1 cellular context compared by ENCODE assay signal in genomic region chr21:18499761-18500376, GRCh38.
TF ChIP-seq lines count a peak whose summit lies in the region.

No MANE protein-coding gene starts in this region.

TF ChIP-seq in HCT116, 20 proteins besides CTCF, POLR2A, EP300 and RAD21 (continued from another document):
- TF ChIP-seq, protein P1, sequence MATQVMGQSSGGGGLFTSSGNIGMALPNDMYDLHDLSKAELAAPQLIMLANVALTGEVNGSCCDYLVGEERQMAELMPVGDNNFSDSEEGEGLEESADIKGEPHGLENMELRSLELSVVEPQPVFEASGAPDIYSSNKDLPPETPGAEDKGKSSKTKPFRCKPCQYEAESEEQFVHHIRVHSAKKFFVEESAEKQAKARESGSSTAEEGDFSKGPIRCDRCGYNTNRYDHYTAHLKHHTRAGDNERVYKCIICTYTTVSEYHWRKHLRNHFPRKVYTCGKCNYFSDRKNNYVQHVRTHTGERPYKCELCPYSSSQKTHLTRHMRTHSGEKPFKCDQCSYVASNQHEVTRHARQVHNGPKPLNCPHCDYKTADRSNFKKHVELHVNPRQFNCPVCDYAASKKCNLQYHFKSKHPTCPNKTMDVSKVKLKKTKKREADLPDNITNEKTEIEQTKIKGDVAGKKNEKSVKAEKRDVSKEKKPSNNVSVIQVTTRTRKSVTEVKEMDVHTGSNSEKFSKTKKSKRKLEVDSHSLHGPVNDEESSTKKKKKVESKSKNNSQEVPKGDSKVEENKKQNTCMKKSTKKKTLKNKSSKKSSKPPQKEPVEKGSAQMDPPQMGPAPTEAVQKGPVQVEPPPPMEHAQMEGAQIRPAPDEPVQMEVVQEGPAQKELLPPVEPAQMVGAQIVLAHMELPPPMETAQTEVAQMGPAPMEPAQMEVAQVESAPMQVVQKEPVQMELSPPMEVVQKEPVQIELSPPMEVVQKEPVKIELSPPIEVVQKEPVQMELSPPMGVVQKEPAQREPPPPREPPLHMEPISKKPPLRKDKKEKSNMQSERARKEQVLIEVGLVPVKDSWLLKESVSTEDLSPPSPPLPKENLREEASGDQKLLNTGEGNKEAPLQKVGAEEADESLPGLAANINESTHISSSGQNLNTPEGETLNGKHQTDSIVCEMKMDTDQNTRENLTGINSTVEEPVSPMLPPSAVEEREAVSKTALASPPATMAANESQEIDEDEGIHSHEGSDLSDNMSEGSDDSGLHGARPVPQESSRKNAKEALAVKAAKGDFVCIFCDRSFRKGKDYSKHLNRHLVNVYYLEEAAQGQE (IDR thresholded peaks at IDR 0.05; ENCODE audit: low read depth) = no peak
